ENCODE assay signal across 8 cellular contexts in genomic region chr17:28949185-28950016, GRCh38.
DNase-seq lines count a peak whose midpoint lies in the region; ATAC-seq, FAIRE-seq and TF ChIP-seq lines count a peak whose summit lies in the region.

No MANE protein-coding gene starts in this region.

- no peak for TF ChIP-seq CTCF in choroid plexus epithelial cell (conservative IDR thresholded peaks at IDR 0.05; ENCODE audit: low read depth, low read length)

- ATAC-seq in GM21576 (IDR thresholded peaks at IDR 0.05; ENCODE audit: unreplicated experiment) = no peak

- FAIRE-seq in HTR-8/SVneo (lab: Jason Lieb, UNC) = no peak

- peak overlapping the region; percentile 88 for H3K4me3 ChIP-seq in choroid plexus epithelial cell (ENCODE audit: low read depth, low read length)

- DNase-seq in GM03348 (ENCODE audit: low spot score) (peak; percentile 67), NCI-H2029 (lab: John Stamatoyannopoulos, UW) (peak; percentile 15), choroid plexus epithelial cell (ENCODE audit: low read depth) (peak; percentile 51), left kidney (ENCODE audit: low read depth, low spot score) (peak; percentile 85), HTR-8/SVneo (ENCODE audit: insufficient read length, low spot score) (no peak)
- DNase-seq in activated CD4-positive, CD25-positive, alpha-beta regulatory T cell treated with anti-CD3 and anti-CD28 coated beads, Interleukin-2, amount 50 U/mL, for 72 hours = peak; percentile 68
- peak; percentile 78 for DNase-seq in stimulated activated CD4-positive, alpha-beta T cell treated with anti-CD3 and anti-CD28 coated beads, Interleukin-1b, Interleukin-23, amount 100 ng/mL, for 48 hours
